26 cellular contexts compared by ENCODE assay signal in genomic region chr19:23778566-23778965, GRCh38.
"Had no signal": no experiment of that assay in that cellular context is flagged by ENCODE, and none has a peak within 500 bp of the region (broad histone marks: within the 10 kb centered on the region; RNA-seq: fewer than 3 reads in every experiment).

No MANE protein-coding gene starts in this region.

- H3K27me3 Mint-ChIP-seq: memory B cell; naive thymus-derived CD4-positive, alpha-beta T cell; natural killer cell treated with Interleukin-12 subunit alpha and Interleukin-12 subunit beta and Interleukin-15 and Interleukin-18, amount 100 ng/mL, for 72 hours; stimulated activated naive B cell treated with anti-CD40 and anti-IgM and Interleukin-4, amounts not matched to agents 10 μg/mL and 1 μg/mL and 100 μg/mL, for 72 hours had no signal

- H3K27ac Mint-ChIP-seq: memory B cell; natural killer cell treated with Interleukin-12 subunit alpha and Interleukin-12 subunit beta and Interleukin-15 and Interleukin-18, amount 100 ng/mL, for 72 hours; stimulated activated naive B cell treated with anti-CD40 and anti-IgM and Interleukin-4, amounts not matched to agents 10 μg/mL and 1 μg/mL and 100 μg/mL, for 72 hours had no signal

- H3K9me3 Mint-ChIP-seq: memory B cell had no signal

- H3K4me3 ChIP-seq: heart right ventricle, hepatocyte, left ventricle myocardium inferior, mucosa of descending colon, pancreas, psoas muscle, right lobe of liver, smooth muscle cell, tibial nerve, upper lobe of left lung, vagina had no signal

- H3K36me3 ChIP-seq: right lobe of liver, vagina had no signal

- H3K27ac ChIP-seq: heart right ventricle, hepatocyte, left ventricle myocardium inferior, pancreas, psoas muscle, right lobe of liver, tibial nerve, upper lobe of left lung had no signal

- ATAC-seq: heart right ventricle; mucosa of descending colon; naive thymus-derived CD4-positive, alpha-beta T cell; natural killer cell treated with Interleukin-12 subunit alpha and Interleukin-12 subunit beta and Interleukin-15 and Interleukin-18, amount 100 ng/mL, for 72 hours; pancreas; psoas muscle; right lobe of liver; stimulated activated naive B cell treated with anti-CD40 and anti-IgM and Interleukin-4, amounts not matched to agents 10 μg/mL and 1 μg/mL and 100 μg/mL, for 72 hours; stimulated activated naive CD8-positive, alpha-beta T cell treated with anti-CD3 and anti-CD28 coated beads, Interleukin-15, Interleukin-2, amounts not matched to agents 100 U/mL and 50 U/mL, for 24 hours had no signal

- H3K4me1 ChIP-seq: heart right ventricle, left ventricle myocardium inferior, pancreas, psoas muscle, right lobe of liver, tibial nerve, upper lobe of left lung, vagina had no signal

- H3K4me3 Mint-ChIP-seq: memory B cell; naive thymus-derived CD4-positive, alpha-beta T cell; natural killer cell treated with Interleukin-12 subunit alpha and Interleukin-12 subunit beta and Interleukin-15 and Interleukin-18, amount 100 ng/mL, for 72 hours; neural crest cell; stimulated activated naive B cell treated with anti-CD40 and anti-IgM and Interleukin-4, amounts not matched to agents 10 μg/mL and 1 μg/mL and 100 μg/mL, for 72 hours had no signal

- H2AFZ ChIP-seq: hepatocyte had no signal

- DNase-seq: heart right ventricle; islet precursor cell; left ventricle myocardium inferior; midbrain; mucosa of descending colon; naive thymus-derived CD4-positive, alpha-beta T cell; nucleus accumbens; pancreas; posterior cingulate gyrus; psoas muscle; right lobe of liver; stimulated activated CD4-positive, alpha-beta T cell treated with anti-CD3 and anti-CD28 coated beads, Interleukin-1b, Interleukin-23, amount 100 ng/mL, for 48 hours; stimulated activated CD4-positive, alpha-beta T cell treated with anti-CD3 and anti-CD28 coated beads, Interleukin-2, amount 100 ng/mL, for 48 hours; stimulated activated CD4-positive, alpha-beta T cell treated with anti-CD3 and anti-CD28 coated beads, Interleukin-4, amount 100 ng/mL, for 4 hours; stimulated activated CD8-positive, alpha-beta memory T cell treated with anti-CD3 and anti-CD28 coated beads, Interleukin-4, amount 100 ng/mL, for 48 hours; stimulated activated naive B cell treated with anti-CD40 and anti-IgM and Interleukin-4, amounts not matched to agents 10 μg/mL and 1 μg/mL and 100 μg/mL, for 72 hours; stimulated activated naive CD8-positive, alpha-beta T cell treated with anti-CD3 and anti-CD28 coated beads, Interleukin-15, Interleukin-2, amounts not matched to agents 100 U/mL and 50 U/mL, for 24 hours; substantia nigra; upper lobe of left lung had no signal

- H3K27me3 ChIP-seq: heart right ventricle, hepatocyte, pancreas, right lobe of liver, tibial nerve, upper lobe of left lung, vagina had no signal

- H3K4me1 Mint-ChIP-seq: neural crest cell; stimulated activated naive B cell treated with anti-CD40 and anti-IgM and Interleukin-4, amounts not matched to agents 10 μg/mL and 1 μg/mL and 100 μg/mL, for 72 hours had no signal

- H3K9me3 ChIP-seq: left ventricle myocardium inferior, pancreas, psoas muscle, right lobe of liver, vagina had no signal

- H3K4me2 ChIP-seq: hepatocyte, smooth muscle cell had no signal
